Comparison of ENCODE assay signal across 33 cellular contexts in genomic region chrX:55796496-55796895, GRCh38.
"Had no signal": no experiment of that assay in that cellular context is flagged by ENCODE, and none has a peak within 500 bp of the region (broad histone marks: within the 10 kb centered on the region; RNA-seq: fewer than 3 reads in every experiment).

No MANE protein-coding gene starts in this region.

- H3K27ac ChIP-seq: brain microvascular endothelial cell, cardiac muscle cell, WERI-Rb-1 had no signal

- H3K36me3 Mint-ChIP-seq: activated CD8-positive, alpha-beta memory T cell treated with anti-CD3 and anti-CD28 coated beads, Interleukin-2, amount 10 ng/mL, durations not matched to agents 7 days and 5 days; activated naive CD4-positive, alpha-beta T cell treated with anti-CD3 and anti-CD28 coated beads, Interleukin-2, amount 10 ng/mL, durations not matched to agents 7 days and 5 days had no signal

- ATAC-seq: activated CD8-positive, alpha-beta memory T cell treated with anti-CD3 and anti-CD28 coated beads, Interleukin-2, amount 10 ng/mL, durations not matched to agents 7 days and 5 days; activated naive CD8-positive, alpha-beta T cell treated with anti-CD3 and anti-CD28 coated beads, Interleukin-2, amount 50 U/mL, for 24 hours had no signal

- H3K27me3 ChIP-seq: brain microvascular endothelial cell, cardiac muscle cell had no signal

- H3K36me3 ChIP-seq: brain microvascular endothelial cell, cardiac muscle cell, WERI-Rb-1 had no signal

- H3K4me1 Mint-ChIP-seq: activated CD4-positive, alpha-beta memory T cell treated with anti-CD3 and anti-CD28 coated beads, Interleukin-2, amount 10 ng/mL, durations not matched to agents 7 days and 5 days; activated CD8-positive, alpha-beta memory T cell treated with anti-CD3 and anti-CD28 coated beads, Interleukin-2, amount 10 ng/mL, durations not matched to agents 7 days and 5 days; activated naive CD4-positive, alpha-beta T cell treated with anti-CD3 and anti-CD28 coated beads, Interleukin-2, amount 10 ng/mL, durations not matched to agents 7 days and 5 days; central memory CD8-positive, alpha-beta T cell had no signal

- H3K4me3 Mint-ChIP-seq: activated CD4-positive, alpha-beta memory T cell treated with anti-CD3 and anti-CD28 coated beads, Interleukin-2, amount 10 ng/mL, durations not matched to agents 7 days and 5 days; activated CD8-positive, alpha-beta memory T cell treated with anti-CD3 and anti-CD28 coated beads, Interleukin-2, amount 10 ng/mL, durations not matched to agents 7 days and 5 days; activated naive CD4-positive, alpha-beta T cell treated with anti-CD3 and anti-CD28 coated beads, Interleukin-2, amount 10 ng/mL, durations not matched to agents 7 days and 5 days; activated naive CD8-positive, alpha-beta T cell; activated naive CD8-positive, alpha-beta T cell treated with anti-CD3 and anti-CD28 coated beads, Interleukin-2, amount 50 U/mL, for 24 hours; central memory CD8-positive, alpha-beta T cell had no signal

- DNase-seq: activated CD4-positive, alpha-beta memory T cell treated with anti-CD3 and anti-CD28 coated beads, Interleukin-2, amount 10 ng/mL, durations not matched to agents 7 days and 5 days; activated CD4-positive, alpha-beta T cell treated with anti-CD3 and anti-CD28 coated beads for 1 hour; activated CD4-positive, alpha-beta T cell treated with anti-CD3 and anti-CD28 coated beads for 48 hours; activated CD4-positive, CD25-positive, alpha-beta regulatory T cell; activated CD8-positive, alpha-beta memory T cell treated with anti-CD3 and anti-CD28 coated beads for 24 hours; activated CD8-positive, alpha-beta memory T cell treated with anti-CD3 and anti-CD28 coated beads, Interleukin-2, amount 10 ng/mL, durations not matched to agents 7 days and 5 days; activated CD8-positive, alpha-beta memory T cell treated with anti-CD3 and anti-CD28 coated beads, Interleukin-2, amount 50 U/mL, for 48 hours; activated effector memory CD4-positive, alpha-beta T cell treated with Interleukin-2 at 50 U/mL for 16 hours; activated naive CD4-positive, alpha-beta T cell treated with anti-CD3 and anti-CD28 coated beads, Interleukin-2, amount 10 ng/mL, durations not matched to agents 7 days and 5 days; activated naive CD8-positive, alpha-beta T cell treated with anti-CD3 and anti-CD28 coated beads, Interleukin-2, amount 50 U/mL, for 24 hours; activated T-cell treated with anti-CD3 and anti-CD28 coated beads, Interleukin-2, amount 50 U/mL, for 48 hours; anterior cingulate cortex; brain microvascular endothelial cell; Kasumi-1; KG1; MM.1S; MV-4-11; NCI-H1092; NCI-H1436 treated with DMSO at 0.1 percent for 48 hours; NCI-H1694 treated with DMSO at 0.1 percent for 48 hours; NCI-H2029; NCI-H2171; NCI-H510A; NCI-H526; NCI-H748 treated with DMSO at 0.1 percent for 48 hours; NK-92 treated with Interleukin-12 subunit alpha and Interleukin-12 subunit beta, amount 100 ng/mL, for 24 hours; Right ventricle myocardium superior; SW 1271; T1000; WERI-Rb-1 had no signal

- H3K27ac Mint-ChIP-seq: activated CD4-positive, alpha-beta memory T cell treated with anti-CD3 and anti-CD28 coated beads, Interleukin-2, amount 10 ng/mL, durations not matched to agents 7 days and 5 days; activated CD8-positive, alpha-beta memory T cell treated with anti-CD3 and anti-CD28 coated beads, Interleukin-2, amount 10 ng/mL, durations not matched to agents 7 days and 5 days; activated naive CD4-positive, alpha-beta T cell treated with anti-CD3 and anti-CD28 coated beads, Interleukin-2, amount 10 ng/mL, durations not matched to agents 7 days and 5 days; activated naive CD8-positive, alpha-beta T cell; activated naive CD8-positive, alpha-beta T cell treated with anti-CD3 and anti-CD28 coated beads, Interleukin-2, amount 50 U/mL, for 24 hours had no signal

- H3K9me3 Mint-ChIP-seq: activated CD4-positive, alpha-beta memory T cell treated with anti-CD3 and anti-CD28 coated beads, Interleukin-2, amount 10 ng/mL, durations not matched to agents 7 days and 5 days; activated naive CD8-positive, alpha-beta T cell treated with anti-CD3 and anti-CD28 coated beads, Interleukin-2, amount 50 U/mL, for 24 hours; central memory CD8-positive, alpha-beta T cell had no signal

- H3K4me3 ChIP-seq: cardiac muscle cell had no signal

- H3K27me3 Mint-ChIP-seq: activated CD4-positive, alpha-beta memory T cell treated with anti-CD3 and anti-CD28 coated beads, Interleukin-2, amount 10 ng/mL, durations not matched to agents 7 days and 5 days; activated CD8-positive, alpha-beta memory T cell treated with anti-CD3 and anti-CD28 coated beads, Interleukin-2, amount 10 ng/mL, durations not matched to agents 7 days and 5 days; activated naive CD4-positive, alpha-beta T cell treated with anti-CD3 and anti-CD28 coated beads, Interleukin-2, amount 10 ng/mL, durations not matched to agents 7 days and 5 days; activated naive CD8-positive, alpha-beta T cell; activated naive CD8-positive, alpha-beta T cell treated with anti-CD3 and anti-CD28 coated beads, Interleukin-2, amount 50 U/mL, for 24 hours; central memory CD8-positive, alpha-beta T cell had no signal
